In genomic region chr18:26656401-26656943, GRCh38 we compare ENCODE assay signal across 1 cellular context.
TF ChIP-seq lines count a peak whose summit lies in the region.

No MANE protein-coding gene starts in this region.

TF ChIP-seq in HepG2, 621 proteins besides CTCF, POLR2A, EP300 and RAD21 (continued from another document):
- no peak for TF ChIP-seq ZNF577 (CRISPR knock-in tag; IDR thresholded peaks at IDR 0.05; ENCODE audit: borderline replicate concordance, low read depth)
